8 cellular contexts compared by ENCODE assay signal in genomic region chr6:26312096-26312463, GRCh38. TPM values are rescaled to one million over a fixed set of nuclear protein-coding genes. Genes with fewer than 3 reads are reported as not detected.
DNase-seq lines count a peak whose midpoint lies in the region; ATAC-seq, FAIRE-seq and TF ChIP-seq lines count a peak whose summit lies in the region.

No MANE protein-coding gene starts in this region.

- H3K27me3 Mint-ChIP-seq in IgD-negative memory B cell (peaks cover 5% of the 10 kb centered on the region), brain (peaks cover 22% of the 10 kb centered on the region)

- H3K4me1 Mint-ChIP-seq in IgD-negative memory B cell (peaks cover 24 to 34% (median 28%) of the 10 kb centered on the region in 3 donors), brain (peaks cover 28% of the 10 kb centered on the region)

- H3K9me3 ChIP-seq in BLaER1 (no peaks in the 10 kb centered on the region), mesodermal cell (ENCODE audit: control insufficient read depth, low read length) (no peaks in the 10 kb centered on the region)

- peaks cover 14% of the 10 kb centered on the region; the same call in 1 of the 2 replicates for H3K27me3 ChIP-seq in BLaER1

- peak overlapping the region; percentile 79 for H3K4me2 ChIP-seq in BLaER1

- TF ChIP-seq CTCF in brain (conservative IDR thresholded peaks at IDR 0.05), result no peak
- no peak for TF ChIP-seq CTCF in GM20000 (IDR thresholded peaks at IDR 0.05; ENCODE audit: extremely low read depth, missing control alignments)

- FAIRE-seq in H54 (lab: Jason Lieb, UNC), result no peak

- H3K4me3 Mint-ChIP-seq in IgD-negative memory B cell (peak overlapping the region; percentile 90 to 99 (median 94)), brain (peak overlapping the region; percentile 85 to 89 (median 87))

- H3K27ac Mint-ChIP-seq in IgD-negative memory B cell (peak overlapping the region; percentile 98 to 99 (median 99)), brain (peak overlapping the region; percentile 26 to 92 (median 76))

- no peaks in the 10 kb centered on the region for H4K20me1 ChIP-seq in BLaER1

- H3K36me3 ChIP-seq in BLaER1 (no peaks in the 10 kb centered on the region), mesodermal cell (ENCODE audit: control insufficient read depth, insufficient read depth, low read length) (no peaks in the 10 kb centered on the region)

- no peaks in the 10 kb centered on the region for H3K9me3 Mint-ChIP-seq in IgD-negative memory B cell
- H3K9me3 Mint-ChIP-seq in brain, result peaks cover 0 to 18% (median 0%) of the 10 kb centered on the region in 5 experiments

- H3K36me3 Mint-ChIP-seq in IgD-negative memory B cell (peaks cover 5% of the 10 kb centered on the region), brain (no peaks in the 10 kb centered on the region)

- H3K9ac ChIP-seq in BLaER1, result no peak overlapping the region

- DNase-seq in H54 (ENCODE audit: insufficient read length, low spot score) (no peak), GM20000 (ENCODE audit: low spot score) (no peak), NK-92 (lab: John Stamatoyannopoulos, UW; ENCODE audit: unreplicated experiment) (no peak)

- H3K27ac ChIP-seq in BLaER1, result no peak overlapping the region
- peak overlapping the region; percentile 25 for H3K27ac ChIP-seq in mesodermal cell (ENCODE audit: low read depth, low read length, severe bottlenecking)

- no peak for ATAC-seq in HG02763 (IDR thresholded peaks at IDR 0.05; ENCODE audit: unreplicated experiment)

- H3K4me1 ChIP-seq in BLaER1, result peaks cover 13% of the 10 kb centered on the region; the same call in 1 of the 2 replicates
- no peaks in the 10 kb centered on the region for H3K4me1 ChIP-seq in mesodermal cell (ENCODE audit: control insufficient read depth, insufficient read depth, low read length, poor library complexity, severe bottlenecking)

- no peak for TF ChIP-seq POLR2A in H54 (IDR thresholded peaks at IDR 0.05; ENCODE audit: low read depth, low read length)

- H3K4me3 ChIP-seq in BLaER1 (peak overlapping the region; percentile 67), mesodermal cell (ENCODE audit: extremely low read depth, insufficient read depth, low read length, poor library complexity, severe bottlenecking) (peak overlapping the region; percentile 64)

- WGBS in mesodermal cell (ENCODE audit: insufficient coverage in 2 of 2), 2 experiments, result 8 to 16% methylated on average over 4 to 6 of the region's 6 CpGs

RNA-seq across cellular contexts. Expression of gene BTN3A2, which starts 52.9 kb away (rescaled TPM):
- polyA plus RNA-seq in IgD-negative memory B cell (91.7 TPM), brain (ENCODE audit: insufficient read depth, low read depth, low replicate concordance) (4.1 TPM)
- polyA plus RNA-seq in mesodermal cell (2013, experiment 1 of 2), result 2.3 TPM
- polyA plus RNA-seq in mesodermal cell (2013, experiment 2 of 2), result 2.6 TPM

Comparison
In these comparisons a context has a peak if more than half of its experiments do, and no peak if none do; other contexts are left out.
1. RNA of gene BTN3A2, which starts 52.9 kb away (polyA plus RNA-seq): 91.7 TPM in IgD-negative memory B cell (single experiment); 4.1 TPM in brain (single experiment); every median in the first group is over 10 times any median in the second.